In genomic region chr14:72788255-72788654, GRCh38 we compare ENCODE assay signal across 25 cellular contexts.
DNase-seq lines count a peak whose midpoint lies in the region; ATAC-seq and TF ChIP-seq lines count a peak whose summit lies in the region.
"Had no signal": no experiment of that assay in that cellular context is flagged by ENCODE, and none has a peak within 500 bp of the region (broad histone marks: within the 10 kb centered on the region; RNA-seq: fewer than 3 reads in every experiment).

No MANE protein-coding gene starts in this region.

- H3K4ac ChIP-seq in IMR-90 (ENCODE audit: low read depth, low read length): no peak overlapping the region; the same call in 1 of the 2 replicates

- no peak overlapping the region for H2BK5ac ChIP-seq in IMR-90 (ENCODE audit: low read depth, low read length, poor library complexity, severe bottlenecking)

- peak overlapping the region; percentile 41 to 66 (median 49) for H3K4me2 ChIP-seq in BLaER1 treated with 17β-estradiol and CSF1 and Interleukin-3, amounts not matched to agents 10 nM and 100 nM
- H3K4me2 ChIP-seq in IMR-90 (ENCODE audit: low read depth, low read length): no peak overlapping the region

- H3K4me3 ChIP-seq in BLaER1 treated with 17β-estradiol and CSF1 and Interleukin-3, amounts not matched to agents 10 nM and 100 nM: no peak overlapping the region
- no peak overlapping the region for H3K4me3 ChIP-seq in IMR-90 (ENCODE audit: insufficient read depth, low read depth, low read length)
- H3K4me3 ChIP-seq in ovary: no peak overlapping the region
- no peak overlapping the region for H3K4me3 ChIP-seq in naive thymus-derived CD4-positive, alpha-beta T cell (ENCODE audit: low read length)
- H3K4me3 ChIP-seq: coronary artery, esophagus muscularis mucosa, stomach, transverse colon had no signal

- no peaks in the 10 kb centered on the region for H3K27me3 Mint-ChIP-seq in naive B cell
- peaks cover 0 to 13% (median 0%) of the 10 kb centered on the region in 5 donors for H3K27me3 Mint-ChIP-seq in naive thymus-derived CD4-positive, alpha-beta T cell
- peaks cover 2% of the 10 kb centered on the region for H3K27me3 Mint-ChIP-seq in activated CD8-positive, alpha-beta T cell treated with anti-CD3 and anti-CD28 coated beads, Interleukin-2, amount 10 ng/mL, durations not matched to agents 7 days and 5 days (ENCODE audit: low read depth)
- H3K27me3 Mint-ChIP-seq: activated CD4-positive, alpha-beta T cell treated with anti-CD3 and anti-CD28 coated beads, Interleukin-2, amount 10 ng/mL, durations not matched to agents 7 days and 5 days; CD4-positive, alpha-beta memory T cell had no signal

- peak overlapping the region; percentile 50; the same call in 1 of the 2 replicates for H2AK5ac ChIP-seq in IMR-90 (ENCODE audit: low read depth, low read length)

- no peak overlapping the region for H3K18ac ChIP-seq in IMR-90 (ENCODE audit: low read depth, low read length)

- CTCF ChIA-PET in IMR-90 (lab: Yijun Ruan, JAX): no interaction called here
- CTCF ChIA-PET in naive thymus-derived CD4-positive, alpha-beta T cell (lab: Charles Lee): no interaction called here
- CTCF ChIA-PET in activated CD8-positive, alpha-beta T cell treated with anti-CD3 and anti-CD28 coated beads, Interleukin-2, amount 10 ng/mL, durations not matched to agents 7 days and 5 days (lab: Charles Lee): no interaction called here

- TF ChIP-seq POLR2A in IMR-90 (IDR thresholded peaks at IDR 0.05; ENCODE audit: low read depth, low read length): no peak
- no peak for TF ChIP-seq POLR2A in ovary (IDR thresholded peaks at IDR 0.05)

- H3K36me3 ChIP-seq in BLaER1 treated with 17β-estradiol and CSF1 and Interleukin-3, amounts not matched to agents 10 nM and 100 nM: no peaks in the 10 kb centered on the region
- H3K36me3 ChIP-seq in IMR-90 (ENCODE audit: control insufficient read depth, insufficient read depth, low read length) (no peaks in the 10 kb centered on the region), ovary (no peaks in the 10 kb centered on the region)
- H3K36me3 ChIP-seq in naive thymus-derived CD4-positive, alpha-beta T cell (ENCODE audit: control insufficient read depth in 2 of 3, insufficient read depth in 3 of 3, low read length in 3 of 3): no peaks in the 10 kb centered on the region
- H3K36me3 ChIP-seq: esophagus muscularis mucosa, stomach, transverse colon had no signal

- peak overlapping the region in 3 of 6 donors; percentile 29 to 91 (median 85) for H3K27ac Mint-ChIP-seq in naive B cell
- H3K27ac Mint-ChIP-seq in naive thymus-derived CD4-positive, alpha-beta T cell: no peak overlapping the region
- H3K27ac Mint-ChIP-seq in activated CD8-positive, alpha-beta T cell treated with anti-CD3 and anti-CD28 coated beads, Interleukin-2, amount 10 ng/mL, durations not matched to agents 7 days and 5 days: no peak overlapping the region
- H3K27ac Mint-ChIP-seq: activated CD4-positive, alpha-beta T cell treated with anti-CD3 and anti-CD28 coated beads, Interleukin-2, amount 10 ng/mL, durations not matched to agents 7 days and 5 days; H9; T-cell had no signal

- in situ Hi-C loops in IMR-90 (cut with MboI; ENCODE audit: low sequenced_read_pairs): no loop called here

- peaks cover 12 to 31% (median 25%) of the 10 kb centered on the region in 10 experiments for H3K4me1 ChIP-seq in BLaER1 treated with 17β-estradiol and CSF1 and Interleukin-3, amounts not matched to agents 10 nM and 100 nM
- H3K4me1 ChIP-seq in IMR-90 (ENCODE audit: control insufficient read depth, insufficient read depth, low read length): peaks cover 3% of the 10 kb centered on the region; the same call in 1 of the 2 replicates
- peaks cover 14% of the 10 kb centered on the region for H3K4me1 ChIP-seq in ovary (ENCODE audit: insufficient read depth)
- H3K4me1 ChIP-seq in naive thymus-derived CD4-positive, alpha-beta T cell (ENCODE audit: control insufficient read depth in 2 of 2, insufficient read depth in 2 of 2, low read length in 2 of 2): no peaks in the 10 kb centered on the region
- H3K4me1 ChIP-seq: stomach, transverse colon had no signal

- H2BK15ac ChIP-seq in IMR-90 (ENCODE audit: low read depth, low read length): no peak overlapping the region

- BruUV-seq in IMR-90 (replicated peaks; lab: Mats Ljungman, UMichigan): no TSS peak

- H3K9ac ChIP-seq in BLaER1 treated with 17β-estradiol and CSF1 and Interleukin-3, amounts not matched to agents 10 nM and 100 nM: no peak overlapping the region
- no peak overlapping the region for H3K9ac ChIP-seq in IMR-90 (ENCODE audit: low read depth, low read length)

- H2BK120ac ChIP-seq in IMR-90 (ENCODE audit: low read depth, low read length): no peak overlapping the region

- H3K27me3 ChIP-seq in BLaER1 treated with 17β-estradiol and CSF1 and Interleukin-3, amounts not matched to agents 10 nM and 100 nM: no peaks in the 10 kb centered on the region
- no peaks in the 10 kb centered on the region for H3K27me3 ChIP-seq in IMR-90 (ENCODE audit: control insufficient read depth, insufficient read depth, low read length)
- H3K27me3 ChIP-seq in ovary: no peaks in the 10 kb centered on the region
- no peaks in the 10 kb centered on the region for H3K27me3 ChIP-seq in naive thymus-derived CD4-positive, alpha-beta T cell (ENCODE audit: control insufficient read depth in 2 of 2, insufficient read depth in 2 of 2, low read length in 2 of 2)
- H3K27me3 ChIP-seq: esophagus muscularis mucosa, transverse colon had no signal

- POLR2A ChIA-PET in IMR-90 (lab: Charles Lee; ENCODE audit: unreplicated experiment): no interaction called here
- POLR2A ChIA-PET in naive thymus-derived CD4-positive, alpha-beta T cell (lab: Charles Lee): no interaction called here
- POLR2A ChIA-PET in activated CD8-positive, alpha-beta T cell treated with anti-CD3 and anti-CD28 coated beads, Interleukin-2, amount 10 ng/mL, durations not matched to agents 7 days and 5 days (lab: Charles Lee): interaction anchor here (0.6 kb wide), 1 partner anchor 194 kb away, joined by 4 read pairs; no protein-coding TSS in a partner anchor

- no peak overlapping the region for H3K23ac ChIP-seq in IMR-90 (ENCODE audit: low read depth, low read length)

- H3K79me1 ChIP-seq in IMR-90 (ENCODE audit: low read depth in 1 of 2, low read length in 2 of 2): peaks cover 29 to 74% of the 10 kb centered on the region in 2 experiments

- H3K4me3 Mint-ChIP-seq in naive B cell: peak overlapping the region in 7 of 8 donors; percentile 9 to 73 (median 50)
- no peak overlapping the region for H3K4me3 Mint-ChIP-seq in naive thymus-derived CD4-positive, alpha-beta T cell
- no peak overlapping the region for H3K4me3 Mint-ChIP-seq in activated CD8-positive, alpha-beta T cell treated with anti-CD3 and anti-CD28 coated beads, Interleukin-2, amount 10 ng/mL, durations not matched to agents 7 days and 5 days
- H3K4me3 Mint-ChIP-seq: activated CD4-positive, alpha-beta T cell treated with anti-CD3 and anti-CD28 coated beads, Interleukin-2, amount 10 ng/mL, durations not matched to agents 7 days and 5 days; CD4-positive, alpha-beta memory T cell; H9; T-cell had no signal

- no peaks in the 10 kb centered on the region; a peak in 1 of 22 replicates for H4K20me1 ChIP-seq in BLaER1 treated with 17β-estradiol and CSF1 and Interleukin-3, amounts not matched to agents 10 nM and 100 nM
- H4K20me1 ChIP-seq in IMR-90 (ENCODE audit: insufficient read depth, low read length): peaks cover 3% of the 10 kb centered on the region; the same call in 1 of the 2 replicates

- H3K9me3 ChIP-seq in BLaER1 treated with 17β-estradiol and CSF1 and Interleukin-3, amounts not matched to agents 10 nM and 100 nM (replicated peaks in 1 of 11): no peaks in the 10 kb centered on the region
- H3K9me3 ChIP-seq in IMR-90 (ENCODE audit: control insufficient read depth, insufficient read depth, low read length) (no peaks in the 10 kb centered on the region), ovary (no peaks in the 10 kb centered on the region)
- no peaks in the 10 kb centered on the region for H3K9me3 ChIP-seq in naive thymus-derived CD4-positive, alpha-beta T cell (ENCODE audit: control insufficient read depth in 2 of 3, low read length in 3 of 3)
- H3K9me3 ChIP-seq: esophagus muscularis mucosa, stomach, transverse colon had no signal

- 0 out of 2 replicates have a peak overlapping the region, but pooled peaks have one; percentile 19 for H3K14ac ChIP-seq in IMR-90 (replicated peaks; ENCODE audit: low read depth, low read length)

- H4K8ac ChIP-seq in IMR-90 (ENCODE audit: low read depth in 2 of 2, low read length in 2 of 2): no peak overlapping the region

- H4K91ac ChIP-seq in IMR-90 (ENCODE audit: insufficient read depth, low read depth, low read length): no peak overlapping the region; the same call in 1 of the 2 replicates

- H2AFZ ChIP-seq in IMR-90 (replicated peaks; ENCODE audit: low read length, poor library complexity): no peak overlapping the region

- WGBS in IMR-90 (ENCODE audit: extremely low coverage in 2 of 2, insufficient read length in 1 of 2), 2 experiments: 100% methylated on average over 1 of the region's 6 CpGs; no CpG with 5 or more reads in 1 of the 2 experiments
- 68 to 77% (median 73%) methylated on average over 6 of the region's 6 CpGs for WGBS in ovary, 3 donors

- no peaks in the 10 kb centered on the region for H3K9me3 Mint-ChIP-seq in naive B cell
- peaks cover 0 to 3% (median 0%) of the 10 kb centered on the region in 11 donors for H3K9me3 Mint-ChIP-seq in naive thymus-derived CD4-positive, alpha-beta T cell
- no peaks in the 10 kb centered on the region for H3K9me3 Mint-ChIP-seq in activated CD8-positive, alpha-beta T cell treated with anti-CD3 and anti-CD28 coated beads, Interleukin-2, amount 10 ng/mL, durations not matched to agents 7 days and 5 days (ENCODE audit: insufficient read depth)
- H3K9me3 Mint-ChIP-seq: activated CD4-positive, alpha-beta T cell treated with anti-CD3 and anti-CD28 coated beads, Interleukin-2, amount 10 ng/mL, durations not matched to agents 7 days and 5 days; CD4-positive, alpha-beta memory T cell; H9; T-cell had no signal

- H3K56ac ChIP-seq in IMR-90 (ENCODE audit: extremely low read depth, insufficient read depth, low read length): no peak overlapping the region

- H3K36me3 Mint-ChIP-seq in naive B cell: peaks cover 0 to 2% of the 10 kb centered on the region in 2 donors
- H3K36me3 Mint-ChIP-seq in naive thymus-derived CD4-positive, alpha-beta T cell: no peaks in the 10 kb centered on the region
- no peaks in the 10 kb centered on the region for H3K36me3 Mint-ChIP-seq in activated CD8-positive, alpha-beta T cell treated with anti-CD3 and anti-CD28 coated beads, Interleukin-2, amount 10 ng/mL, durations not matched to agents 7 days and 5 days (ENCODE audit: low read depth)
- H3K36me3 Mint-ChIP-seq: CD4-positive, alpha-beta memory T cell; T-cell had no signal

- H3K4me1 Mint-ChIP-seq in naive B cell: peaks cover 53 to 70% (median 60%) of the 10 kb centered on the region in 3 donors
- H3K4me1 Mint-ChIP-seq in naive thymus-derived CD4-positive, alpha-beta T cell: peaks cover 0 to 14% (median 0%) of the 10 kb centered on the region in 7 donors
- H3K4me1 Mint-ChIP-seq in activated CD8-positive, alpha-beta T cell treated with anti-CD3 and anti-CD28 coated beads, Interleukin-2, amount 10 ng/mL, durations not matched to agents 7 days and 5 days (ENCODE audit: low read depth): peaks cover 27% of the 10 kb centered on the region
- H3K4me1 Mint-ChIP-seq: CD4-positive, alpha-beta memory T cell had no signal

- H4K5ac ChIP-seq in IMR-90 (ENCODE audit: low read depth, low read length): no peak overlapping the region

- intact Hi-C loops in IMR-90 (cut with micrococcal nuclease) (no loop called here), ovary (cut with DNase I) (loop anchor here in 1 of 4 donors (10.0 kb wide), 1 partner anchor 107 kb away; the partner anchor contains the start of gene DPF3)
- intact Hi-C loops in naive thymus-derived CD4-positive, alpha-beta T cell (cut with micrococcal nuclease): loop anchor here in 1 of 2 donors (10.0 kb wide), 1 partner anchor 153 kb away; no protein-coding TSS in a partner anchor

- ATAC-seq in IMR-90 (ENCODE audit: low read depth) (no peak), naive B cell (ENCODE audit: low read depth in 2 of 2) (peak; percentile 63 to 73)
- ATAC-seq in naive thymus-derived CD4-positive, alpha-beta T cell: no peak
- no peak for ATAC-seq in activated CD8-positive, alpha-beta T cell treated with anti-CD3 and anti-CD28 coated beads, Interleukin-2, amount 10 ng/mL, durations not matched to agents 7 days and 5 days
- ATAC-seq: T-cell had no signal

- DNase-seq in IMR-90 (no peak), astrocyte of the hippocampus (ENCODE audit: low read depth, low spot score) (peak; percentile 19), naive B cell (no peak), hippocampal formation (lab: John Stamatoyannopoulos, UW) (no peak), ovary (no peak)
- DNase-seq in naive thymus-derived CD4-positive, alpha-beta T cell: no peak
- DNase-seq in activated CD8-positive, alpha-beta T cell treated with anti-CD3 and anti-CD28 coated beads, Interleukin-2, amount 10 ng/mL, durations not matched to agents 7 days and 5 days: no peak
- DNase-seq: activated CD4-positive, alpha-beta T cell treated with anti-CD3 and anti-CD28 coated beads, Interleukin-2, amount 10 ng/mL, durations not matched to agents 7 days and 5 days; activated effector memory CD4-positive, alpha-beta T cell treated with Interleukin-2 at 50 U/mL for 16 hours; CD4-positive, alpha-beta memory T cell; GDM1; H9; midbrain; MV-4-11; NCI-H187; NCI-H226; PC-3; Right ventricle myocardium superior; stimulated activated CD4-positive, alpha-beta T cell treated with anti-CD3 and anti-CD28 coated beads, Interleukin-4, amount 100 ng/mL, for 1 hour; stomach; T-cell; transverse colon had no signal

- no peak for TF ChIP-seq EP300 in ovary (IDR thresholded peaks at IDR 0.05)

- no peak overlapping the region for H3K27ac ChIP-seq in BLaER1 treated with 17β-estradiol and CSF1 and Interleukin-3, amounts not matched to agents 10 nM and 100 nM
- H3K27ac ChIP-seq in IMR-90 (ENCODE audit: insufficient read depth, low read length) (no peak overlapping the region), ovary (no peak overlapping the region)
- no peak overlapping the region for H3K27ac ChIP-seq in naive thymus-derived CD4-positive, alpha-beta T cell (ENCODE audit: low read depth, low read length)
- H3K27ac ChIP-seq: coronary artery, esophagus muscularis mucosa, stomach, transverse colon had no signal

- dilution Hi-C loops in IMR-90 (cut with HindIII; ENCODE audit: low sequenced_read_pairs, unreplicated experiment): no loop called here

- peak overlapping the region; percentile 39 for H2AK9ac ChIP-seq in IMR-90 (replicated peaks; ENCODE audit: low read depth, low read length, poor library complexity)

- H2BK20ac ChIP-seq in IMR-90 (ENCODE audit: low read depth, low read length): no peak overlapping the region

- TF ChIP-seq RAD21 in IMR-90 (IDR thresholded peaks at IDR 0.05; ENCODE audit: low read length): no peak

- peaks cover 5% of the 10 kb centered on the region; the same call in 1 of the 2 replicates for H3K9me1 ChIP-seq in IMR-90 (ENCODE audit: insufficient read depth, low read length)

- TF ChIP-seq CTCF in IMR-90 (conservative IDR thresholded peaks at IDR 0.05; ENCODE audit: low read depth, low read length) (no peak), ovary (IDR thresholded peaks at IDR 0.05) (no peak)

Comparison
In these comparisons a context has a peak if more than half of its experiments do, and no peak if none do; other contexts are left out.
1. ATAC-seq: peak in naive B cell (2 of 2); none in IMR-90 (single experiment), naive thymus-derived CD4-positive, alpha-beta T cell (single experiment) and activated CD8-positive, alpha-beta T cell treated with anti-CD3 and anti-CD28 coated beads, Interleukin-2, amount 10 ng/mL, durations not matched to agents 7 days and 5 days (single experiment).
2. H3K4me3 Mint-ChIP-seq: peak in naive B cell (7 of 8); none in naive thymus-derived CD4-positive, alpha-beta T cell (0 of 10) and activated CD8-positive, alpha-beta T cell treated with anti-CD3 and anti-CD28 coated beads, Interleukin-2, amount 10 ng/mL, durations not matched to agents 7 days and 5 days (single experiment).